Comparison of ENCODE assay signal across 1 cellular context in genomic region chr4:1289232-1290164, GRCh38.
TF ChIP-seq lines count a peak whose summit lies in the region.

TSS of gene MAEA (plus strand) at chr4:1289891. CDS start at chr4:1289914, 23 bp downstream.

TF ChIP-seq in HepG2, 621 proteins besides CTCF, POLR2A, EP300 and RAD21 (continued from another document and continues in another):
- TF ChIP-seq POLR2G (IDR thresholded peaks at IDR 0.05; ENCODE audit: low read depth, low read length) = peak; percentile 84
- TF ChIP-seq ZNF550 (CRISPR knock-in tag; IDR thresholded peaks at IDR 0.05; ENCODE audit: borderline replicate concordance) = no peak
- peak; percentile 23 for TF ChIP-seq ZNF883 (CRISPR knock-in tag; IDR thresholded peaks at IDR 0.05; ENCODE audit: not compliant biosample characterization)
- no peak for TF ChIP-seq ZBTB33 (CRISPR knock-in tag; IDR thresholded peaks at IDR 0.05)
- TF ChIP-seq IKZF1 (IDR thresholded peaks at IDR 0.05) = no peak
- no peak; the same call in 1 of the 2 replicates for TF ChIP-seq ZNF609 (CRISPR knock-in tag; IDR thresholded peaks at IDR 0.05; ENCODE audit: borderline replicate concordance)
- TF ChIP-seq, protein P1, sequence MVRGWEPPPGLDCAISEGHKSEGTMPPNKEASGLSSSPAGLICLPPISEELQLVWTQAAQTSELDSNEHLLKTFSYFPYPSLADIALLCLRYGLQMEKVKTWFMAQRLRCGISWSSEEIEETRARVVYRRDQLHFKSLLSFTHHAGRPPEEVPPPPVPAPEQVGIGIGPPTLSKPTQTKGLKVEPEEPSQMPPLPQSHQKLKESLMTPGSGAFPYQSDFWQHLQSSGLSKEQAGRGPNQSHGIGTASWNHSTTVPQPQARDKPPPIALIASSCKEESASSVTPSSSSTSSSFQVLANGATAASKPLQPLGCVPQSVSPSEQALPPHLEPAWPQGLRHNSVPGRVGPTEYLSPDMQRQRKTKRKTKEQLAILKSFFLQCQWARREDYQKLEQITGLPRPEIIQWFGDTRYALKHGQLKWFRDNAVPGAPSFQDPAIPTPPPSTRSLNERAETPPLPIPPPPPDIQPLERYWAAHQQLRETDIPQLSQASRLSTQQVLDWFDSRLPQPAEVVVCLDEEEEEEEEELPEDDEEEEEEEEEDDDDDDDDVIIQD (CRISPR knock-in tag; IDR thresholded peaks at IDR 0.05; ENCODE audit: low read depth) = no peak
- TF ChIP-seq KMT2A (CRISPR knock-in tag; IDR thresholded peaks at IDR 0.05) = peak; percentile 81
- no peak for TF ChIP-seq ZNF510 (CRISPR knock-in tag; IDR thresholded peaks at IDR 0.05; ENCODE audit: low read depth)
- TF ChIP-seq SRF (IDR thresholded peaks at IDR 0.05; ENCODE audit: low read depth, low read length) = 0 out of 2 replicates have a peak, but pooled peaks have one; percentile 15
- no peak for TF ChIP-seq NFE2 (CRISPR knock-in tag; IDR thresholded peaks at IDR 0.05)
- TF ChIP-seq ZNF614 (CRISPR knock-in tag; IDR thresholded peaks at IDR 0.05; ENCODE audit: borderline replicate concordance) = peak; percentile 32; the same call in 1 of the 2 replicates
- TF ChIP-seq NFYC (CRISPR knock-in tag; IDR thresholded peaks at IDR 0.05) = peak; percentile 97
- TF ChIP-seq TCF7L2 (IDR thresholded peaks at IDR 0.05; ENCODE audit: low read depth, low read length) = no peak
- TF ChIP-seq KDM5A (IDR thresholded peaks at IDR 0.05; ENCODE audit: borderline replicate concordance, low read length) = peak; percentile 63
- TF ChIP-seq ZNF256 (CRISPR knock-in tag; conservative IDR thresholded peaks at IDR 0.05) = no peak
- TF ChIP-seq ZBTB4 (CRISPR knock-in tag; IDR thresholded peaks at IDR 0.05; ENCODE audit: borderline replicate concordance) = no peak
- TF ChIP-seq ZNF326 (CRISPR knock-in tag; IDR thresholded peaks at IDR 0.05; ENCODE audit: borderline replicate concordance) = no peak
- 0 out of 2 replicates have a peak, but pooled peaks have one; percentile 14 for TF ChIP-seq ZNF441 (CRISPR knock-in tag; IDR thresholded peaks at IDR 0.05; ENCODE audit: borderline replicate concordance)
- TF ChIP-seq HIC2 (CRISPR knock-in tag; IDR thresholded peaks at IDR 0.05; ENCODE audit: low read depth) = no peak
- TF ChIP-seq ZNF33B (CRISPR knock-in tag; IDR thresholded peaks at IDR 0.05) = no peak
- no peak for TF ChIP-seq RAD51 (IDR thresholded peaks at IDR 0.05; ENCODE audit: borderline replicate concordance)
- TF ChIP-seq TBX3 (IDR thresholded peaks at IDR 0.05; ENCODE audit: borderline replicate concordance) = no peak
- TF ChIP-seq ZBTB39 (CRISPR knock-in tag; IDR thresholded peaks at IDR 0.05) = no peak
- no peak for TF ChIP-seq XBP1 (CRISPR knock-in tag; IDR thresholded peaks at IDR 0.05)
- no peak for TF ChIP-seq FOXC1 (CRISPR knock-in tag; IDR thresholded peaks at IDR 0.05; ENCODE audit: borderline replicate concordance)
- TF ChIP-seq, protein P2, sequence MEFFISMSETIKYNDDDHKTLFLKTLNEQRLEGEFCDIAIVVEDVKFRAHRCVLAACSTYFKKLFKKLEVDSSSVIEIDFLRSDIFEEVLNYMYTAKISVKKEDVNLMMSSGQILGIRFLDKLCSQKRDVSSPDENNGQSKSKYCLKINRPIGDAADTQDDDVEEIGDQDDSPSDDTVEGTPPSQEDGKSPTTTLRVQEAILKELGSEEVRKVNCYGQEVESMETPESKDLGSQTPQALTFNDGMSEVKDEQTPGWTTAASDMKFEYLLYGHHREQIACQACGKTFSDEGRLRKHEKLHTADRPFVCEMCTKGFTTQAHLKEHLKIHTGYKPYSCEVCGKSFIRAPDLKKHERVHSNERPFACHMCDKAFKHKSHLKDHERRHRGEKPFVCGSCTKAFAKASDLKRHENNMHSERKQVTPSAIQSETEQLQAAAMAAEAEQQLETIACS (CRISPR knock-in tag; IDR thresholded peaks at IDR 0.05) = peak; percentile 52; the same call in 1 of the 2 replicates
- no peak for TF ChIP-seq PRDM4 (CRISPR knock-in tag; IDR thresholded peaks at IDR 0.05; ENCODE audit: borderline replicate concordance)
- TF ChIP-seq ZNF839 (CRISPR knock-in tag; IDR thresholded peaks at IDR 0.05; ENCODE audit: borderline replicate concordance) = no peak
- 0 out of 2 replicates have a peak, but pooled peaks have one; percentile 10 for TF ChIP-seq BCL6 (CRISPR knock-in tag; IDR thresholded peaks at IDR 0.05)
- TF ChIP-seq, protein P3, sequence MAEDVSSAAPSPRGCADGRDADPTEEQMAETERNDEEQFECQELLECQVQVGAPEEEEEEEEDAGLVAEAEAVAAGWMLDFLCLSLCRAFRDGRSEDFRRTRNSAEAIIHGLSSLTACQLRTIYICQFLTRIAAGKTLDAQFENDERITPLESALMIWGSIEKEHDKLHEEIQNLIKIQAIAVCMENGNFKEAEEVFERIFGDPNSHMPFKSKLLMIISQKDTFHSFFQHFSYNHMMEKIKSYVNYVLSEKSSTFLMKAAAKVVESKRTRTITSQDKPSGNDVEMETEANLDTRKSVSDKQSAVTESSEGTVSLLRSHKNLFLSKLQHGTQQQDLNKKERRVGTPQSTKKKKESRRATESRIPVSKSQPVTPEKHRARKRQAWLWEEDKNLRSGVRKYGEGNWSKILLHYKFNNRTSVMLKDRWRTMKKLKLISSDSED (CRISPR knock-in tag; IDR thresholded peaks at IDR 0.05) = no peak
- TF ChIP-seq ZNF670 (CRISPR knock-in tag; IDR thresholded peaks at IDR 0.05; ENCODE audit: borderline replicate concordance) = no peak
- TF ChIP-seq ATF5 (CRISPR knock-in tag; IDR thresholded peaks at IDR 0.05; ENCODE audit: low read depth) = no peak
